In genomic region chr2:12718662-12719399, GRCh38 we compare ENCODE assay signal across 8 cellular contexts. TPM values are rescaled to one million over a fixed set of nuclear protein-coding genes. Genes with fewer than 3 reads are reported as not detected.
DNase-seq lines count a peak whose midpoint lies in the region; ATAC-seq and TF ChIP-seq lines count a peak whose summit lies in the region.

No MANE protein-coding gene starts in this region.

- peak overlapping the region; percentile 93 for H3K27ac Mint-ChIP-seq in memory B cell

- TF ChIP-seq CTCF in GM12865 (IDR thresholded peaks at IDR 0.05; ENCODE audit: insufficient read depth, low read depth, low read length, missing control alignments) (no peak), mammary epithelial cell (conservative IDR thresholded peaks at IDR 0.05 in 1 of 2, IDR thresholded peaks at IDR 0.05 in 1 of 2; ENCODE audit: extremely low read depth in 1 of 2, insufficient read depth in 1 of 2, low read depth in 1 of 2, low read length in 2 of 2) (peak in 1 of 2 donors; percentile 3), testis (IDR thresholded peaks at IDR 0.05) (no peak)

- peak overlapping the region; percentile 99 for H3K4me3 Mint-ChIP-seq in memory B cell

- peaks cover 35% of the 10 kb centered on the region for H3K4me1 Mint-ChIP-seq in memory B cell

- no peaks in the 10 kb centered on the region for H3K9me3 Mint-ChIP-seq in memory B cell

- no peaks in the 10 kb centered on the region for H4K20me1 ChIP-seq in mammary epithelial cell (ENCODE audit: insufficient read depth, low read length)

- ATAC-seq in memory B cell (ENCODE audit: low read depth) (no peak), GM18861 (IDR thresholded peaks at IDR 0.05; ENCODE audit: unreplicated experiment) (no peak), HG03520 (IDR thresholded peaks at IDR 0.05; ENCODE audit: unreplicated experiment) (no peak)

- 2% methylated on average over 17 of the region's 36 CpGs for WGBS in mammary epithelial cell (ENCODE audit: low coverage, missing lambda C conversion rate)
- WGBS in testis, 2 donors, result 1 to 2% methylated on average over 18 to 36 of the region's 36 CpGs

- in situ Hi-C loops in mammary epithelial cell (cut with MboI; ENCODE audit: low sequenced_read_pairs in 2 of 2), result loop anchor here (10.0 to 25.0 kb wide), 6 partner anchors 257 to 884 kb away; no protein-coding TSS in a partner anchor

- intact Hi-C loops in mammary epithelial cell (cut with micrococcal nuclease) (loop anchor here (1.0 to 5.0 kb wide), 5 partner anchors 132 to 762 kb away; no protein-coding TSS in a partner anchor), testis (cut with DNase I; ENCODE audit: low total_unique reads) (no loop called here)

- peak overlapping the region; percentile 79 for H3K4me3 ChIP-seq in GM12865 (ENCODE audit: low read depth, low read length)
- peak overlapping the region; percentile 79 for H3K4me3 ChIP-seq in SJSA1
- H3K4me3 ChIP-seq in mammary epithelial cell (replicated peaks in 1 of 3; ENCODE audit: insufficient read depth in 1 of 3, low read depth in 2 of 3, low read length in 3 of 3), result peak overlapping the region; percentile 76 to 89 (median 87)
- peak overlapping the region; percentile 85 to 95 for H3K4me3 ChIP-seq in testis

- H3K27ac ChIP-seq in SJSA1 (peak overlapping the region; percentile 18; the same call in 1 of the 2 replicates), mammary epithelial cell (ENCODE audit: insufficient read depth, low read depth, low read length) (peak overlapping the region; percentile 23), testis (peak overlapping the region; percentile 96 to 98)

- no peak for DNase-seq in GM12865 (ENCODE audit: low read depth)
- DNase-seq in SJSA1 (ENCODE audit: low read depth in 1 of 2, low spot score in 2 of 2), result peak in 1 of 2 experiments; percentile 50
- peak; percentile 22 for DNase-seq in mammary epithelial cell
- DNase-seq in memory B cell (ENCODE audit: low spot score in 2 of 2), result peak in 1 of 2 donors; percentile 14
- DNase-seq in testis, result peak; percentile 24
- DNase-seq in cerebellum (ENCODE audit: low spot score), result no peak

- H3K36me3 ChIP-seq in SJSA1, result peaks cover 17% of the 10 kb centered on the region
- no peaks in the 10 kb centered on the region for H3K36me3 ChIP-seq in mammary epithelial cell (ENCODE audit: insufficient read depth, low read length)
- no peaks in the 10 kb centered on the region for H3K36me3 ChIP-seq in testis (ENCODE audit: low read depth, missing control alignments)

- no peak for TF ChIP-seq POLR2A in testis (IDR thresholded peaks at IDR 0.05)

- peak overlapping the region; percentile 61 for H3K9ac ChIP-seq in mammary epithelial cell (ENCODE audit: insufficient read depth, low read length)

- H3K79me2 ChIP-seq in mammary epithelial cell (ENCODE audit: insufficient read depth, low read length), result peaks cover 59% of the 10 kb centered on the region

- H3K9me3 ChIP-seq in SJSA1 (replicated peaks) (no peaks in the 10 kb centered on the region), mammary epithelial cell (replicated peaks; ENCODE audit: insufficient read depth, low read length) (no peaks in the 10 kb centered on the region), testis (no peaks in the 10 kb centered on the region)

- H3K4me1 ChIP-seq in SJSA1 (replicated peaks) (peaks cover 57% of the 10 kb centered on the region), mammary epithelial cell (ENCODE audit: insufficient read depth, low read length) (peaks cover 51% of the 10 kb centered on the region), testis (peaks cover 21% of the 10 kb centered on the region)

- BruUV-seq in mammary epithelial cell (replicated peaks; lab: Mats Ljungman, UMichigan), result no TSS peak

- H3K27me3 Mint-ChIP-seq in memory B cell, result no peaks in the 10 kb centered on the region

- dilution Hi-C loops in mammary epithelial cell (cut with HindIII; ENCODE audit: low sequenced_read_pairs), result no loop called here

- H3K36me3 Mint-ChIP-seq in memory B cell, result peaks cover 4% of the 10 kb centered on the region

- CTCF ChIA-PET in mammary epithelial cell (lab: Charles Lee; ENCODE audit: low non-redundant PET), result interaction anchor here (0.6 to 2.1 kb wide), 3 partner anchors 140 to 285 kb away, joined by 4 to 16 read pairs (median 4); no protein-coding TSS in a partner anchor

- H3K27me3 ChIP-seq in SJSA1 (replicated peaks) (no peaks in the 10 kb centered on the region), mammary epithelial cell (ENCODE audit: insufficient read depth, low read length) (no peaks in the 10 kb centered on the region), testis (no peaks in the 10 kb centered on the region)

- peak overlapping the region; percentile 90 for H3K4me2 ChIP-seq in mammary epithelial cell (ENCODE audit: insufficient read depth, low read depth, low read length)

- peak overlapping the region; percentile 89 for H2AFZ ChIP-seq in mammary epithelial cell (ENCODE audit: low read depth, low read length)

RNA-seq across cellular contexts. Expression of gene TRIB2, which starts 2.1 kb away (rescaled TPM):
- 16.4 and 36.9 TPM in 2 replicates for total RNA-seq in SJSA1 (2014; rRNA removed; shearing (Covaris generic))
- total RNA-seq in mammary epithelial cell, result 10 to 100 TPM in 1 of 2 donors, 1 to 10 TPM in 1; 9.0 to 30.7 TPM
- 10.9 TPM for polyA plus RNA-seq in mammary epithelial cell
- 45.0 TPM for polyA minus RNA-seq in mammary epithelial cell
- total RNA-seq in testis, result 100 to 1,000 TPM; 189 to 190 TPM
- 54.9 TPM for polyA plus RNA-seq in testis (ENCODE audit: insufficient read depth, low read depth, low replicate concordance)
- 146 TPM for total RNA-seq in cerebellum

Comparison
In these comparisons a context has a peak if more than half of its experiments do, and no peak if none do; other contexts are left out.
1. DNase-seq: peak in mammary epithelial cell (single experiment) and testis (single experiment); none in GM12865 (single experiment) and cerebellum (single experiment).
2. H3K27ac ChIP-seq: peak in every context shown above with its lines; median percentile 97 in testis; 23 in mammary epithelial cell; 18 in SJSA1.
3. Peak in every context shown above with its lines, with median percentiles within 50 percentile points of each other: H3K4me3 ChIP-seq.